8 cellular contexts compared by ENCODE assay signal in the genomic region with DNA sequence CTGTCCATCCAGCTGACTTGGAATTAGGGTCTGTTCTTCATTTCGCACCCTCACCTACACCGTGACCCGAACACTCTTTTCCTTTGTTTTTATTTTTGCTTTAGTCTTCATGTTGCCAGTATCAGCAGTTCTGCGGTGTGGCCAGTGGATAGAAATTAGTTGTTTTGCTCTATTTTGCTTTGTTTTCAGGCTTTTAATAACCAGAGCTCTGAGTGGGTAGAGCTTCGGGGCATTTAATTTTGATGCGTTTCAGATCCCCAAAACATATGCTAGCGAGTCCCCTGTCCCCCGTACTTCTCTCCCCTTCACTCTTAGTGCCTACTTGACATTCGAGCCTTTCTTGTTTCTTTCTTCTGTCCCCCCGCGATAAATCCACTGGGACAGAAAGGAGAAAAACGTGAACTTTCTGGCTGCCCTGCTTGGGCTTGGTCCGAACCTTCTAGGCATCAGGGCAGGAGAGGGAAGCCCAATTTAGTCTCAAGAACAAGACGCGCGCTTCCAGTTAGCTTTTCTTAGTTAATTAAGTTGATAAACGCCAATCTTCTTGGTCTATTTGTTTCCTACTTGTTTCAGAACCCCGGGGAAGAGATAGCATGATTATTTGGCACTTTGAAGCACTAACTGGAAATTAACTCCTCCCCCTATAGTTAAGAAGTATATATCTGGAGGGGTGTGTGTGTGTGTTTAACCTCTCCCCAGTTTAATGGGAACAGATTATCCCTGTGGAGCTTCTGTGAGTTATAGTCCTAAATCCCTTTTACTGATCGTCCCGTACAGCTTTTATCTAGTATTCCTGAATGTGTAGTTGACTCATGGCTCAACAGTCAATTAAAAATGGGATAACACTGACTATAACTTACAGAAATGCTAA. TPM values are rescaled to one million over a fixed set of nuclear protein-coding genes. Genes with fewer than 3 reads are reported as not detected.
A peak's percentile ranks its signal among the peaks of the same experiment; 100 is the strongest.
DNase-seq lines count a peak whose midpoint lies in the region; ATAC-seq and TF ChIP-seq lines count a peak whose summit lies in the region.

No MANE protein-coding gene starts in this region.

- no peak for TF ChIP-seq POLR2A in suprapubic skin (IDR thresholded peaks at IDR 0.05)

- intact Hi-C loops in left colon (cut with DNase I, micrococcal nuclease) = loop anchor here in 1 of 2 donors (10.0 kb wide), 1 partner anchor 1217 kb away; a partner anchor contains a TSS

- H3K4me3 ChIP-seq in MG63 = peak overlapping the region; percentile 92
- H3K4me3 ChIP-seq in suprapubic skin = peak overlapping the region; percentile 73

- no peak for TF ChIP-seq EP300 in suprapubic skin (IDR thresholded peaks at IDR 0.05)

- no peak for TF ChIP-seq CTCF in suprapubic skin (IDR thresholded peaks at IDR 0.05)

- H3K4me1 ChIP-seq in suprapubic skin = peaks cover 33% of the 10 kb centered on the region

- no peaks in the 10 kb centered on the region for H3K9me3 ChIP-seq in MG63
- no peaks in the 10 kb centered on the region for H3K9me3 ChIP-seq in suprapubic skin

- 1% methylated on average over 20 of the region's 20 CpGs for WGBS in suprapubic skin

- H3K27me3 ChIP-seq in MG63 = no peaks in the 10 kb centered on the region
- no peaks in the 10 kb centered on the region for H3K27me3 ChIP-seq in suprapubic skin

- peak overlapping the region; percentile 96 for H3K27ac ChIP-seq in suprapubic skin

- H3K36me3 ChIP-seq in MG63 (no peaks in the 10 kb centered on the region), suprapubic skin (peaks cover 16% of the 10 kb centered on the region)

- peak; percentile 25 for DNase-seq in ELR (ENCODE audit: low read depth)
- DNase-seq in MG63 = no peak
- DNase-seq in astrocyte of the hippocampus (ENCODE audit: low read depth, low spot score) = peak; percentile 27
- no peak for DNase-seq in left colon
- no peak for DNase-seq in suprapubic skin (ENCODE audit: low spot score in 2 of 2)
- no peak for DNase-seq in H4 (ENCODE audit: low spot score)

- peak; percentile 13 for ATAC-seq in left colon
- no peak for ATAC-seq in GM19324 (IDR thresholded peaks at IDR 0.05; ENCODE audit: low FRiP score, unreplicated experiment)
- no peak for ATAC-seq in HG03432 (IDR thresholded peaks at IDR 0.05; ENCODE audit: unreplicated experiment)

RNA-seq across cellular contexts. Expression of a gene that starts 0.9 kb away (rescaled TPM):
- total RNA-seq in MG63 (2014; rRNA removed; shearing (Covaris generic); ENCODE audit: low replicate concordance) = 2.3 and 2.9 TPM in 2 replicates
- total RNA-seq in left colon (1 to 10 TPM; 4.1 to 6.7 TPM), suprapubic skin (10 to 100 TPM in 1 of 4 donors, 1 to 10 TPM in 3; 3.4 to 11.2 (median 5.8) TPM)
- 2.0 TPM in 2 replicates for total RNA-seq in H4 (2014; rRNA removed; shearing (Covaris generic))

RNA-seq across cellular contexts. Expression of a gene that starts 1.1 kb away (rescaled TPM):
- 8.9 and 13.0 TPM in 2 replicates for total RNA-seq in MG63 (2014; rRNA removed; shearing (Covaris generic); ENCODE audit: low replicate concordance)
- total RNA-seq in left colon (10 to 100 TPM; 13.9 to 16.2 TPM), suprapubic skin (10 to 100 TPM in 3 of 4 donors, 1 to 10 TPM in 1; 7.6 to 19.1 (median 14.1) TPM)
- 24.3 and 29.3 TPM in 2 replicates for total RNA-seq in H4 (2014; rRNA removed; shearing (Covaris generic))

Comparison
In these comparisons a context has a peak if more than half of its experiments do, and no peak if none do; other contexts are left out.
1. DNase-seq: peak in ELR (single experiment) and astrocyte of the hippocampus (single experiment); none in MG63 (single experiment), left colon (0 of 2), suprapubic skin (0 of 2) and H4 (single experiment).